23 cellular contexts compared by ENCODE assay signal in genomic region chr14:28690029-28690683, GRCh38.
DNase-seq lines count a peak whose midpoint lies in the region; ATAC-seq, FAIRE-seq and TF ChIP-seq lines count a peak whose summit lies in the region.
"Had no signal": no experiment of that assay in that cellular context is flagged by ENCODE, and none has a peak within 500 bp of the region (broad histone marks: within the 10 kb centered on the region; RNA-seq: fewer than 3 reads in every experiment).

No MANE protein-coding gene starts in this region.

- H3K23ac ChIP-seq in mesendoderm (ENCODE audit: low read length): no peak overlapping the region

- H3K79me1 ChIP-seq in mesendoderm (ENCODE audit: low read length): no peaks in the 10 kb centered on the region

- H3K4me3 ChIP-seq in HepG2 (replicated peaks in 1 of 3; ENCODE audit: insufficient read depth in 1 of 3, low read depth in 2 of 3, low read length in 3 of 3): no peak overlapping the region
- no peak overlapping the region for H3K4me3 ChIP-seq in right lobe of liver
- no peak overlapping the region for H3K4me3 ChIP-seq in mesendoderm (ENCODE audit: low read length)
- no peak overlapping the region for H3K4me3 ChIP-seq in OCI-LY7 (ENCODE audit: low read depth, low read length, poor library complexity, severe bottlenecking)
- H3K4me3 ChIP-seq: Peyer's patch, SK-N-MC had no signal

- intact Hi-C loops in HepG2 (cut with micrococcal nuclease; ENCODE audit: unreplicated experiment) (loop anchor here (1.0 kb wide), 1 partner anchor 28 kb away; no protein-coding TSS in a partner anchor), right lobe of liver (cut with DNase I) (no loop called here), OCI-LY7 (cut with micrococcal nuclease; ENCODE audit: unreplicated experiment) (no loop called here)

- H3K4me1 ChIP-seq in HepG2 (ENCODE audit: insufficient read depth, low read length) (no peaks in the 10 kb centered on the region), right lobe of liver (no peaks in the 10 kb centered on the region), mesendoderm (ENCODE audit: control insufficient read depth, low read depth, low read length) (no peaks in the 10 kb centered on the region), OCI-LY7 (ENCODE audit: insufficient read depth, low read length, poor library complexity, severe bottlenecking) (no peaks in the 10 kb centered on the region)
- H3K4me1 ChIP-seq: BE2C, Peyer's patch had no signal

- H3K79me2 ChIP-seq in HepG2 (ENCODE audit: insufficient read depth, low read length) (no peaks in the 10 kb centered on the region), mesendoderm (ENCODE audit: control insufficient read depth, insufficient read depth, low read length) (no peaks in the 10 kb centered on the region), OCI-LY7 (ENCODE audit: insufficient read depth, low read depth, low read length) (no peaks in the 10 kb centered on the region)

- DNase-seq in HepG2 (ENCODE audit: low spot score): no peak
- DNase-seq in right lobe of liver: no peak
- peak; percentile 90 for DNase-seq in NCI-H146 (lab: John Stamatoyannopoulos, UW)
- peak; percentile 54 for DNase-seq in NCI-H345 (lab: John Stamatoyannopoulos, UW)
- DNase-seq in mesendoderm: peak; percentile 7
- DNase-seq in OCI-LY7 (ENCODE audit: low spot score): no peak
- no peak for DNase-seq in HK-2 (ENCODE audit: unreplicated experiment)
- no peak for DNase-seq in SHP77 (lab: John Stamatoyannopoulos, UW)
- DNase-seq: BE2C; Calu3; CD8-positive, alpha-beta memory T cell; IMR-90; NCI-H1048; NCI-H1436; NCI-H2029 treated with DMSO at 0.1 percent for 48 hours; NCI-H510A; OCI-M1; Peyer's patch; SIG-M5 had no signal

- H3K4me2 ChIP-seq in HepG2 (ENCODE audit: low read depth, low read length) (no peak overlapping the region), mesendoderm (ENCODE audit: low read length) (no peak overlapping the region), OCI-LY7 (ENCODE audit: low read length) (no peak overlapping the region)

- H3K36me3 ChIP-seq in HepG2 (replicated peaks in 1 of 2; ENCODE audit: control insufficient read depth in 1 of 2, insufficient read depth in 2 of 2, low read length in 2 of 2) (no peaks in the 10 kb centered on the region), right lobe of liver (no peaks in the 10 kb centered on the region), mesendoderm (ENCODE audit: control insufficient read depth, insufficient read depth, low read length) (no peaks in the 10 kb centered on the region), OCI-LY7 (ENCODE audit: insufficient read depth, low read length) (no peaks in the 10 kb centered on the region)
- H3K36me3 ChIP-seq: BE2C, Peyer's patch had no signal

- no peak overlapping the region for H2AK5ac ChIP-seq in mesendoderm (ENCODE audit: low read length)

- H2BK5ac ChIP-seq in mesendoderm (ENCODE audit: low read length): no peak overlapping the region

- H2BK15ac ChIP-seq in mesendoderm (replicated peaks; ENCODE audit: low read depth): no peak overlapping the region

- TF ChIP-seq EP300 in HepG2 (IDR thresholded peaks at IDR 0.05; ENCODE audit: low read depth in 2 of 2, low read length in 2 of 2) (no peak), HepG2 (CRISPR knock-in tag; IDR thresholded peaks at IDR 0.05; ENCODE audit: borderline replicate concordance) (no peak)

- no peak overlapping the region for H2BK120ac ChIP-seq in mesendoderm (ENCODE audit: low read depth, low read length)

- no peaks in the 10 kb centered on the region for H4K20me1 ChIP-seq in HepG2 (ENCODE audit: insufficient read depth, low read length)
- H4K20me1 ChIP-seq in OCI-LY7 (ENCODE audit: insufficient read depth, low read length): no peaks in the 10 kb centered on the region

- TF ChIP-seq POLR2A in HepG2 (IDR thresholded peaks at IDR 0.05; ENCODE audit: insufficient read depth in 1 of 2, low read depth in 2 of 2, low read length in 2 of 2): no peak
- no peak for TF ChIP-seq POLR2A in right lobe of liver (IDR thresholded peaks at IDR 0.05)

- POLR2A ChIA-PET in HepG2 (lab: Yijun Ruan, JAX): no interaction called here
- POLR2A ChIA-PET in OCI-LY7 (lab: Charles Lee): no interaction called here

- H3K9me2 ChIP-seq in OCI-LY7 (ENCODE audit: insufficient read depth, low read length): no peaks in the 10 kb centered on the region

- H3K9me3 ChIP-seq in HepG2 (ENCODE audit: low read length): peaks cover 73% of the 10 kb centered on the region
- H3K9me3 ChIP-seq in right lobe of liver: no peaks in the 10 kb centered on the region
- no peaks in the 10 kb centered on the region for H3K9me3 ChIP-seq in OCI-LY7 (ENCODE audit: low read length)
- H3K9me3 ChIP-seq: BE2C, Peyer's patch had no signal

- no peak overlapping the region for H3K18ac ChIP-seq in mesendoderm (ENCODE audit: low read length)

- no peak overlapping the region for H4K8ac ChIP-seq in mesendoderm (ENCODE audit: low read depth, low read length)

- H3K9ac ChIP-seq in HepG2 (ENCODE audit: insufficient read depth, low read depth, low read length) (no peak overlapping the region), mesendoderm (ENCODE audit: low read length) (no peak overlapping the region)
- H3K9ac ChIP-seq: KMS-11 had no signal

- TF ChIP-seq CTCF in HepG2 (CRISPR knock-in tag; IDR thresholded peaks at IDR 0.05) (no peak), right lobe of liver (IDR thresholded peaks at IDR 0.05) (no peak), OCI-LY7 (conservative IDR thresholded peaks at IDR 0.05; ENCODE audit: low read length) (no peak)

- H3K27ac ChIP-seq in HepG2 (ENCODE audit: extremely low read length, insufficient read depth, low read length) (no peak overlapping the region), right lobe of liver (no peak overlapping the region), mesendoderm (ENCODE audit: low read depth, low read length) (no peak overlapping the region), OCI-LY7 (ENCODE audit: low read depth, low read length, poor library complexity, severe bottlenecking) (no peak overlapping the region)
- H3K27ac ChIP-seq: KMS-11, Peyer's patch, SK-N-MC had no signal

- BruUV-seq in HepG2 (replicated peaks; lab: Mats Ljungman, UMichigan) (no TSS peak), OCI-LY7 (replicated peaks; lab: Mats Ljungman, UMichigan) (no TSS peak)

- ATAC-seq in HepG2 (no peak), right lobe of liver (no peak)

- CTCF ChIA-PET in HepG2 (lab: Yijun Ruan, JAX; ENCODE audit: low intra/inter-chr PET ratio, low total read pairs) (no interaction called here), OCI-LY7 (lab: Charles Lee; ENCODE audit: unreplicated experiment) (no interaction called here)

- no peak for FAIRE-seq in HepG2 (lab: Jason Lieb, UNC)
- FAIRE-seq: GM19239, H54 had no signal

- H4K5ac ChIP-seq in mesendoderm (ENCODE audit: low read length): no peak overlapping the region

- in situ Hi-C loops in HepG2 (cut with HindIII; ENCODE audit: extremely low pct_ligation_motif_present, low pct_unique_long_range_greater_than_20kb): no loop called here

- H2AFZ ChIP-seq in HepG2 (ENCODE audit: low read length) (no peak overlapping the region), OCI-LY7 (ENCODE audit: low read length) (no peak overlapping the region)

- no peak for TF ChIP-seq RAD21 in HepG2 (CRISPR knock-in tag; IDR thresholded peaks at IDR 0.05)

- no peaks in the 10 kb centered on the region for H3K27me3 ChIP-seq in HepG2 (ENCODE audit: control insufficient read depth in 1 of 2, insufficient read depth in 2 of 2, low read length in 2 of 2)
- H3K27me3 ChIP-seq in right lobe of liver: no peaks in the 10 kb centered on the region
- no peaks in the 10 kb centered on the region for H3K27me3 ChIP-seq in mesendoderm (ENCODE audit: insufficient read depth, low read length, poor library complexity)
- H3K27me3 ChIP-seq: BE2C, Peyer's patch had no signal

- no peak overlapping the region for H3K4ac ChIP-seq in mesendoderm (ENCODE audit: low read depth, low read length)

- H3K56ac ChIP-seq in mesendoderm (ENCODE audit: low read length): no peak overlapping the region

TF ChIP-seq in HepG2, 621 proteins besides CTCF, POLR2A, EP300 and RAD21:
- TF ChIP-seq KMT2B (CRISPR knock-in tag; IDR thresholded peaks at IDR 0.05) (no peak), MAFK (conservative IDR thresholded peaks at IDR 0.05 in 1 of 2, IDR thresholded peaks at IDR 0.05 in 1 of 2; ENCODE audit: low read length in 2 of 2) (peak; percentile 84 to 89), MAFF (IDR thresholded peaks at IDR 0.05; ENCODE audit: low read depth, low read length) (peak; percentile 90)

Comparison
In these comparisons a context has a peak if more than half of its experiments do, and no peak if none do; other contexts are left out.
1. DNase-seq: peak in NCI-H146 (single experiment), NCI-H345 (single experiment) and mesendoderm (single experiment); none in HepG2 (single experiment), right lobe of liver (0 of 3), OCI-LY7 (single experiment), HK-2 (single experiment) and SHP77 (0 of 2).